In the genomic region with DNA sequence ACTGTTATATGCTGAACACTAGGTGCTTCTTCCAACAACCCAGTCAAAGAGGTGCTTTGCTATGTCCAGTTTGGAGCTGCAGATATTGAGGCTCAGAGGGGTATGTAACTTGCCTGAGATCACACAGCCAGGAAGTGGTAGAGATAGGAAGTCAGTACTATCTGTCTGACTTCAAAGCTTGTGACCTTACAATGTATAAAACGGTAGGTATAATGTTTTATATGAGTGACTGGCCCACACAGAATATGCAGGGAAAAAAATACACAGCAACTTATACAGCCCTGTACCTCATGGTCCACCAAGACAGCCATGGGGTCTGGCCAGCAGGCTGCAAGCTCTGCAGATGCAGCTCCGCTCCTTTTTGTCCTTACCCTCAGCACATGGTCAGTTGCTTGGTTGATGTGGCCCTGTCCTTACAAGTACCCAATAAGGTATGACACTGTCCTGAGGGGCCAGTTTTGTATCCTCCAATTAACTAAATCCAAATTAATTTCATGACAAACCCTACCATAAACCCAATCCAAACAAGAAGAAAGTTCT, we compare ENCODE assay signal across 1 cellular context.
TF ChIP-seq lines count a peak whose summit lies in the region.

No MANE protein-coding gene starts in this region.

TF ChIP-seq in HEK293T, 16 proteins besides CTCF, POLR2A, EP300 and RAD21:
- no peak for TF ChIP-seq LEF1 (IDR thresholded peaks at IDR 0.05; ENCODE audit: borderline replicate concordance)
- TF ChIP-seq ZNF384 (IDR thresholded peaks at IDR 0.05) = no peak
- no peak for TF ChIP-seq FOXA1 (IDR thresholded peaks at IDR 0.05)
- no peak for TF ChIP-seq L3MBTL2 (conservative IDR thresholded peaks at IDR 0.05)
- TF ChIP-seq TARDBP (IDR thresholded peaks at IDR 0.05) = no peak
- TF ChIP-seq, protein P1, sequence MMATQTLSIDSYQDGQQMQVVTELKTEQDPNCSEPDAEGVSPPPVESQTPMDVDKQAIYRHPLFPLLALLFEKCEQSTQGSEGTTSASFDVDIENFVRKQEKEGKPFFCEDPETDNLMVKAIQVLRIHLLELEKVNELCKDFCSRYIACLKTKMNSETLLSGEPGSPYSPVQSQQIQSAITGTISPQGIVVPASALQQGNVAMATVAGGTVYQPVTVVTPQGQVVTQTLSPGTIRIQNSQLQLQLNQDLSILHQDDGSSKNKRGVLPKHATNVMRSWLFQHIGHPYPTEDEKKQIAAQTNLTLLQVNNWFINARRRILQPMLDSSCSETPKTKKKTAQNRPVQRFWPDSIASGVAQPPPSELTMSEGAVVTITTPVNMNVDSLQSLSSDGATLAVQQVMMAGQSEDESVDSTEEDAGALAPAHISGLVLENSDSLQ (IDR thresholded peaks at IDR 0.05) = no peak
- TF ChIP-seq FOXK2 (IDR thresholded peaks at IDR 0.05) = no peak
- no peak for TF ChIP-seq ELF4 (IDR thresholded peaks at IDR 0.05)
- no peak for TF ChIP-seq BHLHE40 (IDR thresholded peaks at IDR 0.05; ENCODE audit: borderline replicate concordance)
- no peak for TF ChIP-seq CTBP1 (IDR thresholded peaks at IDR 0.05; ENCODE audit: borderline replicate concordance)
- TF ChIP-seq FOXM1 (IDR thresholded peaks at IDR 0.05; ENCODE audit: borderline replicate concordance) = no peak
- TF ChIP-seq ARNT (IDR thresholded peaks at IDR 0.05) = no peak
- TF ChIP-seq HDGF (IDR thresholded peaks at IDR 0.05; ENCODE audit: borderline replicate concordance) = no peak
- TF ChIP-seq SUZ12 (IDR thresholded peaks at IDR 0.05) = no peak
